In genomic region chr1:205229399-205229861, GRCh38 we compare ENCODE assay signal across 8 cellular contexts. TPM values are rescaled to one million over a fixed set of nuclear protein-coding genes. Genes with fewer than 3 reads are reported as not detected.
DNase-seq lines count a peak whose midpoint lies in the region; ATAC-seq and FAIRE-seq lines count a peak whose summit lies in the region.

No MANE protein-coding gene starts in this region.

- no peak for ATAC-seq in HG03460 (IDR thresholded peaks at IDR 0.05; ENCODE audit: unreplicated experiment)

- no peak for FAIRE-seq in GM19239 (lab: Jason Lieb, UNC)

- peak overlapping the region; percentile 86 for H3K27ac ChIP-seq in layer of hippocampus (ENCODE audit: low read depth, low read length)

- no peaks in the 10 kb centered on the region for H3K27me3 ChIP-seq in layer of hippocampus (ENCODE audit: control insufficient read depth, insufficient read depth, low read length)

- DNase-seq in A172 (ENCODE audit: low spot score) (peak; percentile 64), GM19239 (ENCODE audit: insufficient read length, low spot score) (peak; percentile 64), NCI-H2196 treated with DMSO at 0.1 percent for 48 hours (lab: John Stamatoyannopoulos, UW; ENCODE audit: unreplicated experiment) (peak; percentile 92), cerebellar cortex (ENCODE audit: low spot score) (peak; percentile 95)
- DNase-seq in activated CD4-positive, CD25-positive, alpha-beta regulatory T cell treated with anti-CD3 and anti-CD28 coated beads, Interleukin-2, amount 50 U/mL, for 72 hours = peak; percentile 43
- DNase-seq in stimulated activated CD4-positive, alpha-beta T cell treated with anti-CD3 and anti-CD28 coated beads, Interleukin-1b, Interleukin-23, amount 100 ng/mL, for 48 hours = peak; percentile 81

RNA-seq across cellular contexts. Expression of gene TMCC2, which starts 1.7 kb away (rescaled TPM):
- 8.1 and 11.9 TPM in 2 replicates for total RNA-seq in A172 (2014; rRNA removed; shearing (Covaris generic))

RNA-seq across cellular contexts. Expression of gene DSTYK, which starts 17.9 kb away (rescaled TPM):
- 12.3 and 13.9 TPM in 2 replicates for total RNA-seq in A172 (2014; rRNA removed; shearing (Covaris generic))

Comparison
In these comparisons a context has a peak if more than half of its experiments do, and no peak if none do; other contexts are left out.
1. DNase-seq: peak in every context shown above with its lines; median percentile 95 in cerebellar cortex; 92 in NCI-H2196 treated with DMSO at 0.1 percent for 48 hours; 81 in stimulated activated CD4-positive, alpha-beta T cell treated with anti-CD3 and anti-CD28 coated beads, Interleukin-1b, Interleukin-23, amount 100 ng/mL, for 48 hours; 64 in A172; 64 in GM19239; 43 in activated CD4-positive, CD25-positive, alpha-beta regulatory T cell treated with anti-CD3 and anti-CD28 coated beads, Interleukin-2, amount 50 U/mL, for 72 hours.